Comparison of ENCODE assay signal across 8 cellular contexts in the genomic region with DNA sequence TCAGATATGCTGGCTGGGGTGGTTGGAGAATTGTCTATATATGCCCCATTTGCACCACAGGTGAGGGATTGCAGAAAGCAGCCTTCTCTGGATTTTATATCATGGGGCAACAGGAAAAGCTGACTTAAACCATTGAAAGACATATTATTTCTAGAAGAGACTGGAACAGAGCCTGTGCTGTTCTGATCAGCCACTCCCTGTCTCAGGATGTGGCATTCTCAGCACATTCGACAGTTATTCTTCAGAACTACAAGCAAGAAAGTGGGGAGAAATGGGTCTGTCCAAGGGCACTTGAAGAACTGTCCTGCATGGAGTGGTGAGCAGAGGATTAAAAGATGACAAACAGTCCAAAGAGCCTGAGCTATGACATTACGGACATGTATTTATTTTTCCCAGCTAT.
"Had no signal": no experiment of that assay in that cellular context is flagged by ENCODE, and none has a peak within 500 bp of the region (broad histone marks: within the 10 kb centered on the region; RNA-seq: fewer than 3 reads in every experiment).

No MANE protein-coding gene starts in this region.

- H3K4me3 ChIP-seq: GM23248, K562 had no signal

- H3K27ac ChIP-seq: GM23248, HL-60 had no signal

- H3K9ac ChIP-seq: GM23248 had no signal

- DNase-seq: GM23248, H9, HCEC 1CT, IMR-90, KG1 had no signal

- ATAC-seq: HepG2, K562 had no signal

- H2AFZ ChIP-seq: GM23248 had no signal
